ENCODE assay signal across 9 cellular contexts in the genomic region with DNA sequence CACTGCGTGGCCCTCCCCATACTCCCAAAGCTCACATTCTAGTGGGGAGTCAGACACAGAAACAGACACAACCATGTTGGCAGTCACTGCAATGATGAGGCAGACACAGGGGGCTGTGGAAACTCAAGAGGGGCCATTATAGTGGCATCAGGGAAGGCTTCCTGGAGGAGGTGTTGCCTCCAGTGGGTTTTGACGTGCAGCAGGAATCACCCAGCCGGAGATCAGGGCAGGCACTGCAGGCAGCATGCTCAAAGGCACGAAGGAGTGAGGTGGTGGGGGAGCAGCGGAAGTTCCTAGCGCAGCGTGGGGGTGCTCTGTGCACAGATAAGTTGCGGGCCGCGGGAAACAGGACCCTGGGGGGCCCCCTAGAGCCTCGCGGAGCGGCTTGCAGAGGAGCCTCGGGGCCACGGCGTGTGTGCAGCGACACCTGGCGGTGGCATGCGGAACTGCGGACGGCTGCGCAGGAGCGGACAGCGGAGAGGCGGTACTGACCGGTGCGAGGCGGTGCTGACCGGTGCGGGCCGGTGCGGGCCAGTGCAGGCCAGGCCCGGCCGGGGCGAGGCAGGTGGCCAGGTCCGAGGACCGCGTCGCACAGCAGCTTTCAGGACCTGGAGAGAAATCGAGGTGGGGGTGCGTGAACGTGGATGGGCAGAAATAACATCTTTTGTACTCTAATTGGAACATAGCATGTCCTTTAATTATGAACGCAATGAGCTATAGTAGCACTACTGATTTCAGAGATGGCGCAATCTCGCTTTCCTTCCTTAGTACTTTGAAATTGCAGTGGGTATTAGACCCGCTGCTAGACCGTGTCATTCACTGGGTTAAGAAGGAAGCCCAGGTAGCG.
DNase-seq lines count a peak whose midpoint lies in the region; ATAC-seq, FAIRE-seq and TF ChIP-seq lines count a peak whose summit lies in the region.
"Had no signal": no experiment of that assay in that cellular context is flagged by ENCODE, and none has a peak within 500 bp of the region (broad histone marks: within the 10 kb centered on the region; RNA-seq: fewer than 3 reads in every experiment).

No MANE protein-coding gene starts in this region.

- H3K36me3 ChIP-seq in MG63 (no peaks in the 10 kb centered on the region), keratinocyte (ENCODE audit: control insufficient read depth in 2 of 2, extremely low read depth in 1 of 2, insufficient read depth in 2 of 2, low read length in 2 of 2) (no peaks in the 10 kb centered on the region)

- H3K4me2 ChIP-seq in keratinocyte (ENCODE audit: control insufficient read depth, extremely low read depth, insufficient read depth, low read depth, low read length): peak overlapping the region; percentile 2

- in situ Hi-C loops in T47D (cut with HindIII; ENCODE audit: low pct_unique_long_range_greater_than_20kb, low sequenced_read_pairs): no loop called here

- intact Hi-C loops in activated B cell treated with CpG ODN at 0.5 μM for 24 hours (cut with micrococcal nuclease): loop anchor here (10.0 kb wide), 1 partner anchor 474 kb away; the partner anchor contains the start of genes CHCHD4 and TMEM43

- no peak overlapping the region for H3K4me3 Mint-ChIP-seq in activated B cell treated with CpG ODN at 0.5 μM for 24 hours
- H3K4me3 Mint-ChIP-seq: T-helper 1 cell treated with Interleukin-12 subunit alpha and Interleukin-12 subunit beta and Interleukin-4 antibody, amounts not matched to agents 30 μg/mL and 1 μg/mL, for 36 hours had no signal

- peak; percentile 99 for TF ChIP-seq CTCF in C4-2B (conservative IDR thresholded peaks at IDR 0.05)
- peak; percentile 99 for TF ChIP-seq CTCF in activated B cell treated with CpG ODN at 0.5 μM for 24 hours (IDR thresholded peaks at IDR 0.05)
- peak in 2 of 3 experiments; percentile 93 to 100 for TF ChIP-seq CTCF in keratinocyte (optimal IDR thresholded peaks at IDR 0.05 in 1 of 3, IDR thresholded peaks at IDR 0.05 in 1 of 3, conservative IDR thresholded peaks at IDR 0.05 in 1 of 3; ENCODE audit: extremely low read depth in 1 of 3, insufficient read depth in 2 of 3, low read length in 3 of 3)

- no peak overlapping the region for H3K9ac ChIP-seq in keratinocyte (ENCODE audit: control insufficient read depth, extremely low read depth, insufficient read depth, low read length)

- H3K27ac ChIP-seq in C4-2B (peak overlapping the region; percentile 15; the same call in 1 of the 2 replicates), keratinocyte (ENCODE audit: control insufficient read depth, insufficient read depth, low read length) (no peak overlapping the region)

- peaks cover 52% of the 10 kb centered on the region for H3K27me3 Mint-ChIP-seq in activated B cell treated with CpG ODN at 0.5 μM for 24 hours

- no peak overlapping the region for H2AFZ ChIP-seq in keratinocyte (ENCODE audit: control insufficient read depth, low read length)

- H3K79me2 ChIP-seq in keratinocyte (ENCODE audit: control insufficient read depth, insufficient read depth, low read length): no peaks in the 10 kb centered on the region

- H3K4me1 Mint-ChIP-seq in activated B cell treated with CpG ODN at 0.5 μM for 24 hours: peaks cover 18% of the 10 kb centered on the region

- ATAC-seq in GM19467 (IDR thresholded peaks at IDR 0.05; ENCODE audit: unreplicated experiment) (peak; percentile 50), activated B cell treated with CpG ODN at 0.5 μM for 24 hours (ENCODE audit: low read depth) (peak; percentile 82), HG03469 (IDR thresholded peaks at IDR 0.05; ENCODE audit: unreplicated experiment) (no peak)

- no peak overlapping the region for H3K4me3 ChIP-seq in MG63
- H3K4me3 ChIP-seq in keratinocyte (ENCODE audit: control insufficient read depth in 2 of 3, extremely low read depth in 1 of 3, insufficient read depth in 2 of 3, low read depth in 1 of 3, low read length in 3 of 3): no peak overlapping the region

- no peaks in the 10 kb centered on the region for H3K36me3 Mint-ChIP-seq in activated B cell treated with CpG ODN at 0.5 μM for 24 hours (ENCODE audit: low read depth)

- no peaks in the 10 kb centered on the region for H3K9me1 ChIP-seq in keratinocyte (ENCODE audit: control insufficient read depth, extremely low read depth, insufficient read depth, low read length)

- no peaks in the 10 kb centered on the region for H3K9me3 Mint-ChIP-seq in activated B cell treated with CpG ODN at 0.5 μM for 24 hours
- H3K9me3 Mint-ChIP-seq: T-helper 1 cell treated with Interleukin-12 subunit alpha and Interleukin-12 subunit beta and Interleukin-4 antibody, amounts not matched to agents 30 μg/mL and 1 μg/mL, for 36 hours had no signal

- H3K27me3 ChIP-seq in MG63: no peaks in the 10 kb centered on the region
- no peaks in the 10 kb centered on the region for H3K27me3 ChIP-seq in keratinocyte (ENCODE audit: control insufficient read depth, extremely low read depth, insufficient read depth, low read length)

- POLR2A ChIA-PET in activated B cell treated with CpG ODN at 0.5 μM for 24 hours (lab: Charles Lee): interaction anchor here (0.5 kb wide), 1 partner anchor 9 kb away, joined by 3 read pairs; no protein-coding TSS in a partner anchor

- H3K27ac Mint-ChIP-seq in activated B cell treated with CpG ODN at 0.5 μM for 24 hours: no peak overlapping the region
- H3K27ac Mint-ChIP-seq: T-helper 1 cell treated with Interleukin-12 subunit alpha and Interleukin-12 subunit beta and Interleukin-4 antibody, amounts not matched to agents 30 μg/mL and 1 μg/mL, for 36 hours had no signal

- H3K9me3 ChIP-seq in MG63 (no peaks in the 10 kb centered on the region), keratinocyte (ENCODE audit: control insufficient read depth, low read depth, low read length) (no peaks in the 10 kb centered on the region)

- no peaks in the 10 kb centered on the region for H4K20me1 ChIP-seq in keratinocyte (ENCODE audit: control insufficient read depth, extremely low read depth, insufficient read depth, low read length)

- CTCF ChIA-PET in activated B cell treated with CpG ODN at 0.5 μM for 24 hours (lab: Charles Lee): interaction anchor here (0.7 to 9.4 kb wide), 7 partner anchors 8 to 558 kb away, joined by 3 to 198 read pairs (median 4); no protein-coding TSS in a partner anchor

- dilution Hi-C loops in keratinocyte (cut with MboI; ENCODE audit: extremely low pct_ligation_motif_present, low sequenced_read_pairs): no loop called here

- peak; percentile 62 for DNase-seq in MG63
- DNase-seq in activated B cell treated with CpG ODN at 0.5 μM for 24 hours: peak; percentile 78
- peak; percentile 79 to 88 for DNase-seq in T47D (ENCODE audit: low read depth in 1 of 2, low spot score in 1 of 2)
- no peak for DNase-seq in keratinocyte (ENCODE audit: low read depth, low spot score)
- peak; percentile 49 to 56 for DNase-seq in stimulated activated CD4-positive, alpha-beta T cell treated with anti-CD3 and anti-CD28 coated beads, Interleukin-1b, Interleukin-23, amount 100 ng/mL, for 1 hour (ENCODE audit: low read depth in 2 of 2)

- peaks cover 34% of the 10 kb centered on the region for H3K4me1 ChIP-seq in keratinocyte (ENCODE audit: control insufficient read depth, extremely low read depth, insufficient read depth, low read length)

- FAIRE-seq in keratinocyte (lab: Jason Lieb, UNC): no peak
